Comparison of ENCODE assay signal across 34 cellular contexts in the genomic region with DNA sequence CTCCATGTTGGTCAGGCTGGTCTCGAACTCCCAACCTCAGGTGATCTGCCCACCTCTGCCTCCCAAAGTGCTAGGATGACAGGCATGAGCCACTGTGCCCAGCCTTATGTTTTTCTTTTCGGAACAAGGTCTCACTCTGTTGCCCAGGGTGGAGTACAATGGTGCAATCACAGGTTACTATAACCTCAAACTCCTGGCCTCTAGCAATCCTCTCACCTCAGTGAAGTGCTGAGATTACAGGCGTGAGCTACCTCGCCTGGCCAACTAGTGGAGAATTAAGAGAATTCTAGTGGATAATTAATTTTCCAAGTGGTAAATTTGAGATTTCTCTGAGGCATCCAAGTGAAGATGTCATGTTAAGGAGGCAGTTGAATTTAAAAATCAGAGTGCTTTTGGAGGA. TPM values are rescaled to one million over a fixed set of nuclear protein-coding genes. Genes with fewer than 3 reads are reported as not detected.
DNase-seq lines count a peak whose midpoint lies in the region; FAIRE-seq and TF ChIP-seq lines count a peak whose summit lies in the region.
"Had no signal": no experiment of that assay in that cellular context is flagged by ENCODE, and none has a peak within 500 bp of the region (broad histone marks: within the 10 kb centered on the region; RNA-seq: fewer than 3 reads in every experiment).

No MANE protein-coding gene starts in this region.

- H3K27ac ChIP-seq in mesendoderm (ENCODE audit: low read depth, low read length) (no peak overlapping the region), vagina (no peak overlapping the region), esophagus squamous epithelium (no peak overlapping the region)
- H3K27ac ChIP-seq: BLaER1 treated with 17β-estradiol and CSF1 and Interleukin-3, amounts not matched to agents 10 nM and 100 nM; SJSA1; tibial nerve had no signal

- no peaks in the 10 kb centered on the region for H3K79me2 ChIP-seq in mesendoderm (ENCODE audit: control insufficient read depth, insufficient read depth, low read length)

- TF ChIP-seq POLR2A in vagina (IDR thresholded peaks at IDR 0.05) (no peak), esophagus squamous epithelium (IDR thresholded peaks at IDR 0.05) (no peak)

- no peak overlapping the region for H2BK120ac ChIP-seq in mesendoderm (ENCODE audit: low read depth, low read length)

- H3K4me1 ChIP-seq in mesendoderm (ENCODE audit: control insufficient read depth, low read depth, low read length) (peaks cover 2% of the 10 kb centered on the region), vagina (no peaks in the 10 kb centered on the region), esophagus squamous epithelium (peaks cover 0 to 12% (median 0%) of the 10 kb centered on the region in 3 donors)
- H3K4me1 ChIP-seq: SJSA1 had no signal

- no peak overlapping the region for H2BK5ac ChIP-seq in mesendoderm (ENCODE audit: low read length)

- H4K5ac ChIP-seq in mesendoderm (ENCODE audit: low read length), result no peak overlapping the region

- H3K18ac ChIP-seq in mesendoderm (ENCODE audit: low read length), result no peak overlapping the region

- DNase-seq in D721Med (ENCODE audit: insufficient read length, low spot score) (no peak), RPMI8226 (peak; percentile 28), glomerular visceral epithelial cell (ENCODE audit: extremely low spot score) (peak; percentile 29), mesendoderm (peak; percentile 36), vagina (ENCODE audit: extremely low spot score in 2 of 2) (no peak), esophagus squamous epithelium (lab: John Stamatoyannopoulos, UW) (no peak), H4 (ENCODE audit: low spot score) (no peak)
- DNase-seq in activated CD4-positive, alpha-beta T cell treated with anti-CD3 and anti-CD28 coated beads for 48 hours, result no peak
- DNase-seq: activated CD4-positive, alpha-beta T cell treated with anti-CD3 and anti-CD28 coated beads, Interleukin-2, amount 50 U/mL, for 48 hours; activated CD4-positive, CD25-positive, alpha-beta regulatory T cell; activated CD8-positive, alpha-beta memory T cell treated with anti-CD3 and anti-CD28 coated beads, Interleukin-2, amount 50 U/mL, for 48 hours; activated naive CD4-positive, alpha-beta T cell treated with anti-CD3 and anti-CD28 coated beads, Interleukin-2, amount 50 U/mL, for 16 hours; amniotic stem cell; effector CD4-positive, alpha-beta T cell; foreskin fibroblast; midbrain; natural killer cell; NCI-H2029; NCI-H226; NCI-H69; retina; small intestine; stimulated activated CD4-positive, alpha-beta T cell treated with anti-CD3 and anti-CD28 coated beads, Interleukin-1b, Interleukin-23, amount 100 ng/mL, for 48 hours; T-cell had no signal

- intact Hi-C loops in vagina (cut with DNase I) (no loop called here), esophagus squamous epithelium (cut with DNase I) (no loop called here)

- no peaks in the 10 kb centered on the region for H3K36me3 ChIP-seq in mesendoderm (ENCODE audit: control insufficient read depth, insufficient read depth, low read length)
- H3K36me3 ChIP-seq in vagina, result no peaks in the 10 kb centered on the region
- no peaks in the 10 kb centered on the region for H3K36me3 ChIP-seq in esophagus squamous epithelium
- H3K36me3 ChIP-seq: BLaER1 treated with 17β-estradiol and CSF1 and Interleukin-3, amounts not matched to agents 10 nM and 100 nM; SJSA1; tibial nerve had no signal

- H3K79me1 ChIP-seq in mesendoderm (ENCODE audit: low read length), result no peaks in the 10 kb centered on the region

- H3K56ac ChIP-seq in mesendoderm (ENCODE audit: low read length), result no peak overlapping the region

- H3K23ac ChIP-seq in mesendoderm (ENCODE audit: low read length), result no peak overlapping the region

- H2BK15ac ChIP-seq in mesendoderm (replicated peaks; ENCODE audit: low read depth), result no peak overlapping the region

- no peak overlapping the region for H2AK5ac ChIP-seq in mesendoderm (ENCODE audit: low read length)

- no peak overlapping the region for H4K8ac ChIP-seq in mesendoderm (ENCODE audit: low read depth, low read length)

- H3K4me2 ChIP-seq in mesendoderm (ENCODE audit: low read length), result no peak overlapping the region
- H3K4me2 ChIP-seq: BLaER1 treated with 17β-estradiol and CSF1 and Interleukin-3, amounts not matched to agents 10 nM and 100 nM had no signal

- WGBS in mesendoderm (ENCODE audit: extremely low coverage, insufficient coverage, low lambda C conversion rate), result no CpG with 5 or more reads among the region's 4 CpGs
- WGBS in esophagus squamous epithelium, 2 donors, result 47 to 100% methylated on average over 2 to 4 of the region's 4 CpGs

- H3K4me3 ChIP-seq in mesendoderm (ENCODE audit: low read length) (no peak overlapping the region), vagina (no peak overlapping the region), esophagus squamous epithelium (no peak overlapping the region)
- H3K4me3 ChIP-seq: BLaER1 treated with 17β-estradiol and CSF1 and Interleukin-3, amounts not matched to agents 10 nM and 100 nM; SJSA1; tibial nerve had no signal

- H3K9me3 ChIP-seq in vagina, result no peaks in the 10 kb centered on the region
- no peaks in the 10 kb centered on the region for H3K9me3 ChIP-seq in esophagus squamous epithelium
- H3K9me3 ChIP-seq: SJSA1, tibial nerve had no signal

- no peak overlapping the region for H3K9ac ChIP-seq in mesendoderm (ENCODE audit: low read length)
- H3K9ac ChIP-seq: BLaER1 treated with 17β-estradiol and CSF1 and Interleukin-3, amounts not matched to agents 10 nM and 100 nM had no signal

- H3K4ac ChIP-seq in mesendoderm (ENCODE audit: low read depth, low read length), result no peak overlapping the region

- no peaks in the 10 kb centered on the region for H3K27me3 ChIP-seq in mesendoderm (ENCODE audit: insufficient read depth, low read length, poor library complexity)
- no peaks in the 10 kb centered on the region for H3K27me3 ChIP-seq in vagina
- no peaks in the 10 kb centered on the region for H3K27me3 ChIP-seq in esophagus squamous epithelium
- H3K27me3 ChIP-seq: BLaER1 treated with 17β-estradiol and CSF1 and Interleukin-3, amounts not matched to agents 10 nM and 100 nM; SJSA1; tibial nerve had no signal

- no peak for FAIRE-seq in D721Med (lab: Jason Lieb, UNC)
- FAIRE-seq: small intestine had no signal

- TF ChIP-seq CTCF in D721Med (IDR thresholded peaks at IDR 0.05; ENCODE audit: insufficient read depth, missing control alignments) (peak; percentile 1), vagina (IDR thresholded peaks at IDR 0.05) (no peak), esophagus squamous epithelium (IDR thresholded peaks at IDR 0.05) (no peak)

RNA-seq across cellular contexts. Expression of a gene that starts 2.9 kb away (rescaled TPM):
- 0.03 TPM for polyA plus RNA-seq in mesendoderm (2013, experiment 1 of 2)
- polyA plus RNA-seq in mesendoderm (2013, experiment 2 of 2), result not detected
- total RNA-seq in vagina, result not detected
- not detected for total RNA-seq in esophagus squamous epithelium
- not detected in 2 replicates for total RNA-seq in H4 (2014; rRNA removed; shearing (Covaris generic))
- total RNA-seq: activated T-helper 17 cell treated with anti-CD3 and anti-CD28 coated beads, Interleukin-2, amount 50 U/mL, for 72 hours; Calu3; Daoy; liver; natural killer cell; omental fat pad; SJSA1; T-cell; tibial nerve had no signal
- polyA plus RNA-seq: AG04450, esophagus, liver had no signal

Comparison
In these comparisons a context has a peak if more than half of its experiments do, and no peak if none do; other contexts are left out.
1. DNase-seq: peak in RPMI8226 (single experiment), glomerular visceral epithelial cell (single experiment) and mesendoderm (single experiment); none in D721Med (single experiment), activated CD4-positive, alpha-beta T cell treated with anti-CD3 and anti-CD28 coated beads for 48 hours (single experiment), vagina (0 of 2), esophagus squamous epithelium (single experiment) and H4 (single experiment).